1 cellular context compared by ENCODE assay signal in the genomic region with DNA sequence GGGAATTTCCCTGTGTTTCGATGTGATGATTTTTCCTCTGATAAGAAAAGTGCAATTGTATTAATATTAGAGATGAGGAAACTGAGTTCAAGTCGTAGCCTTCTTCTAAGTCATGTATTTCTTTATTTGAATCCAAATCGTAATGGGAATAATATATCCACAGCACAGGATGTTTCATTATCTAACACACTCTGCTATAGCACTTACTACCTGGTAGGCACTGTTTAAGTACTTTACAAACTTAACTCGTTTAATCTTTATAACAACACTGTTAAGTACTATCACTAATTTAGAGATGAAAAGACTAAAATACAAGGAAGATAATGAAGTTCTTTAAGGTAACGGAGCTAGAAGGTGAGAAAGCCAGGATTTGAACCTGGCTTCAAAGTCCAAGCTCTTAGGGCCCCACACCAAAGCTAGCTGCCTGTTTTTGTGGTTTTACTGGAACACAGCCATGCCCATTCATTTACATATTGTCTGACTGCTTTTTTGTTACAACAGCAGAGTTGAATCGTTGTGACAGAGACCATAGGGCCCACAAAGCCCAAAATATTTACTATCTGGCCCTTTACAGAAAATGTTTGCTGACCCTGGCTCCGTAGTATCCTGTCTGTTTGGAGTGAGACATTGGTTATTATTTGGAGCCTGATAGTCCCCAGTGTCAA.
TF ChIP-seq lines count a peak whose summit lies in the region.

No MANE protein-coding gene starts in this region.

TF ChIP-seq in HepG2, 621 proteins besides CTCF, POLR2A, EP300 and RAD21 (continued from another document and continues in another):
- TF ChIP-seq, protein P1, sequence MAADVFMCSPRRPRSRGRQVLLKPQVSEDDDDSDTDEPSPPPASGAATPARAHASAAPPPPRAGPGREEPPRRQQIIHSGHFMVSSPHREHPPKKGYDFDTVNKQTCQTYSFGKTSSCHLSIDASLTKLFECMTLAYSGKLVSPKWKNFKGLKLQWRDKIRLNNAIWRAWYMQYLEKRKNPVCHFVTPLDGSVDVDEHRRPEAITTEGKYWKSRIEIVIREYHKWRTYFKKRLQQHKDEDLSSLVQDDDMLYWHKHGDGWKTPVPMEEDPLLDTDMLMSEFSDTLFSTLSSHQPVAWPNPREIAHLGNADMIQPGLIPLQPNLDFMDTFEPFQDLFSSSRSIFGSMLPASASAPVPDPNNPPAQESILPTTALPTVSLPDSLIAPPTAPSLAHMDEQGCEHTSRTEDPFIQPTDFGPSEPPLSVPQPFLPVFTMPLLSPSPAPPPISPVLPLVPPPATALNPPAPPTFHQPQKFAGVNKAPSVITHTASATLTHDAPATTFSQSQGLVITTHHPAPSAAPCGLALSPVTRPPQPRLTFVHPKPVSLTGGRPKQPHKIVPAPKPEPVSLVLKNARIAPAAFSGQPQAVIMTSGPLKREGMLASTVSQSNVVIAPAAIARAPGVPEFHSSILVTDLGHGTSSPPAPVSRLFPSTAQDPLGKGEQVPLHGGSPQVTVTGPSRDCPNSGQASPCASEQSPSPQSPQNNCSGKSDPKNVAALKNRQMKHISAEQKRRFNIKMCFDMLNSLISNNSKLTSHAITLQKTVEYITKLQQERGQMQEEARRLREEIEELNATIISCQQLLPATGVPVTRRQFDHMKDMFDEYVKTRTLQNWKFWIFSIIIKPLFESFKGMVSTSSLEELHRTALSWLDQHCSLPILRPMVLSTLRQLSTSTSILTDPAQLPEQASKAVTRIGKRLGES (CRISPR knock-in tag; IDR thresholded peaks at IDR 0.05; ENCODE audit: borderline replicate concordance): no peak
- TF ChIP-seq ZNF547 (CRISPR knock-in tag; IDR thresholded peaks at IDR 0.05): no peak
- TF ChIP-seq, protein P2, sequence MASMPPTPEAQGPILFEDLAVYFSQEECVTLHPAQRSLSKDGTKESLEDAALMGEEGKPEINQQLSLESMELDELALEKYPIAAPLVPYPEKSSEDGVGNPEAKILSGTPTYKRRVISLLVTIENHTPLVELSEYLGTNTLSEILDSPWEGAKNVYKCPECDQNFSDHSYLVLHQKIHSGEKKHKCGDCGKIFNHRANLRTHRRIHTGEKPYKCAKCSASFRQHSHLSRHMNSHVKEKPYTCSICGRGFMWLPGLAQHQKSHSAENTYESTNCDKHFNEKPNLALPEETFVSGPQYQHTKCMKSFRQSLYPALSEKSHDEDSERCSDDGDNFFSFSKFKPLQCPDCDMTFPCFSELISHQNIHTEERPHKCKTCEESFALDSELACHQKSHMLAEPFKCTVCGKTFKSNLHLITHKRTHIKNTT (CRISPR knock-in tag; IDR thresholded peaks at IDR 0.05): no peak
- no peak for TF ChIP-seq ZNF660 (CRISPR knock-in tag; IDR thresholded peaks at IDR 0.05; ENCODE audit: borderline replicate concordance, low read depth)
- TF ChIP-seq, protein P3, sequence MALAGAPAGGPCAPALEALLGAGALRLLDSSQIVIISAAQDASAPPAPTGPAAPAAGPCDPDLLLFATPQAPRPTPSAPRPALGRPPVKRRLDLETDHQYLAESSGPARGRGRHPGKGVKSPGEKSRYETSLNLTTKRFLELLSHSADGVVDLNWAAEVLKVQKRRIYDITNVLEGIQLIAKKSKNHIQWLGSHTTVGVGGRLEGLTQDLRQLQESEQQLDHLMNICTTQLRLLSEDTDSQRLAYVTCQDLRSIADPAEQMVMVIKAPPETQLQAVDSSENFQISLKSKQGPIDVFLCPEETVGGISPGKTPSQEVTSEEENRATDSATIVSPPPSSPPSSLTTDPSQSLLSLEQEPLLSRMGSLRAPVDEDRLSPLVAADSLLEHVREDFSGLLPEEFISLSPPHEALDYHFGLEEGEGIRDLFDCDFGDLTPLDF (CRISPR knock-in tag; IDR thresholded peaks at IDR 0.05): no peak
- no peak for TF ChIP-seq ZNF777 (CRISPR knock-in tag; IDR thresholded peaks at IDR 0.05)
- TF ChIP-seq CREM (IDR thresholded peaks at IDR 0.05): peak; percentile 69
- TF ChIP-seq CREM (CRISPR knock-in tag; IDR thresholded peaks at IDR 0.05): no peak
- TF ChIP-seq HMGA1 (CRISPR knock-in tag; conservative IDR thresholded peaks at IDR 0.05): no peak
- peak; percentile 43; the same call in 1 of the 2 replicates for TF ChIP-seq CEBPB (IDR thresholded peaks at IDR 0.05; ENCODE audit: borderline replicate concordance, low read depth, low read length)
- TF ChIP-seq POLR2G (IDR thresholded peaks at IDR 0.05; ENCODE audit: low read depth, low read length): no peak
- no peak for TF ChIP-seq SAFB2 (CRISPR knock-in tag; IDR thresholded peaks at IDR 0.05; ENCODE audit: borderline replicate concordance, low read depth)
- no peak for TF ChIP-seq ZNF460 (CRISPR knock-in tag; IDR thresholded peaks at IDR 0.05; ENCODE audit: borderline replicate concordance)
- TF ChIP-seq, protein P4, sequence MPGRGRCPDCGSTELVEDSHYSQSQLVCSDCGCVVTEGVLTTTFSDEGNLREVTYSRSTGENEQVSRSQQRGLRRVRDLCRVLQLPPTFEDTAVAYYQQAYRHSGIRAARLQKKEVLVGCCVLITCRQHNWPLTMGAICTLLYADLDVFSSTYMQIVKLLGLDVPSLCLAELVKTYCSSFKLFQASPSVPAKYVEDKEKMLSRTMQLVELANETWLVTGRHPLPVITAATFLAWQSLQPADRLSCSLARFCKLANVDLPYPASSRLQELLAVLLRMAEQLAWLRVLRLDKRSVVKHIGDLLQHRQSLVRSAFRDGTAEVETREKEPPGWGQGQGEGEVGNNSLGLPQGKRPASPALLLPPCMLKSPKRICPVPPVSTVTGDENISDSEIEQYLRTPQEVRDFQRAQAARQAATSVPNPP (CRISPR knock-in tag; IDR thresholded peaks at IDR 0.05): no peak
- TF ChIP-seq, protein P5, sequence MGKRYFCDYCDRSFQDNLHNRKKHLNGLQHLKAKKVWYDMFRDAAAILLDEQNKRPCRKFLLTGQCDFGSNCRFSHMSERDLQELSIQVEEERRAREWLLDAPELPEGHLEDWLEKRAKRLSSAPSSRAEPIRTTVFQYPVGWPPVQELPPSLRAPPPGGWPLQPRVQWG (CRISPR knock-in tag; IDR thresholded peaks at IDR 0.05; ENCODE audit: borderline replicate concordance, low read depth): no peak
- TF ChIP-seq, protein P6, sequence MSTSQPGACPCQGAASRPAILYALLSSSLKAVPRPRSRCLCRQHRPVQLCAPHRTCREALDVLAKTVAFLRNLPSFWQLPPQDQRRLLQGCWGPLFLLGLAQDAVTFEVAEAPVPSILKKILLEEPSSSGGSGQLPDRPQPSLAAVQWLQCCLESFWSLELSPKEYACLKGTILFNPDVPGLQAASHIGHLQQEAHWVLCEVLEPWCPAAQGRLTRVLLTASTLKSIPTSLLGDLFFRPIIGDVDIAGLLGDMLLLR (CRISPR knock-in tag; IDR thresholded peaks at IDR 0.05): no peak
- TF ChIP-seq ZNF326 (CRISPR knock-in tag; IDR thresholded peaks at IDR 0.05; ENCODE audit: borderline replicate concordance): no peak
- TF ChIP-seq YEATS4 (CRISPR knock-in tag; IDR thresholded peaks at IDR 0.05; ENCODE audit: borderline replicate concordance): no peak
- TF ChIP-seq ATF1 (CRISPR knock-in tag; IDR thresholded peaks at IDR 0.05): peak; percentile 42; the same call in 1 of the 2 replicates
- no peak for TF ChIP-seq JDP2 (CRISPR knock-in tag; IDR thresholded peaks at IDR 0.05; ENCODE audit: borderline replicate concordance)
- TF ChIP-seq ZBTB42 (CRISPR knock-in tag; IDR thresholded peaks at IDR 0.05): no peak
- no peak for TF ChIP-seq ZNF776 (CRISPR knock-in tag; IDR thresholded peaks at IDR 0.05)
- no peak for TF ChIP-seq U2AF2 (IDR thresholded peaks at IDR 0.05; ENCODE audit: low read depth, low read length)
- no peak for TF ChIP-seq AGO1 (IDR thresholded peaks at IDR 0.05; ENCODE audit: low read depth, low read length, poor library complexity, severe bottlenecking)
- no peak for TF ChIP-seq PRPF4 (IDR thresholded peaks at IDR 0.05; ENCODE audit: low read depth, low read length, poor library complexity, severe bottlenecking)
- TF ChIP-seq, protein P7, sequence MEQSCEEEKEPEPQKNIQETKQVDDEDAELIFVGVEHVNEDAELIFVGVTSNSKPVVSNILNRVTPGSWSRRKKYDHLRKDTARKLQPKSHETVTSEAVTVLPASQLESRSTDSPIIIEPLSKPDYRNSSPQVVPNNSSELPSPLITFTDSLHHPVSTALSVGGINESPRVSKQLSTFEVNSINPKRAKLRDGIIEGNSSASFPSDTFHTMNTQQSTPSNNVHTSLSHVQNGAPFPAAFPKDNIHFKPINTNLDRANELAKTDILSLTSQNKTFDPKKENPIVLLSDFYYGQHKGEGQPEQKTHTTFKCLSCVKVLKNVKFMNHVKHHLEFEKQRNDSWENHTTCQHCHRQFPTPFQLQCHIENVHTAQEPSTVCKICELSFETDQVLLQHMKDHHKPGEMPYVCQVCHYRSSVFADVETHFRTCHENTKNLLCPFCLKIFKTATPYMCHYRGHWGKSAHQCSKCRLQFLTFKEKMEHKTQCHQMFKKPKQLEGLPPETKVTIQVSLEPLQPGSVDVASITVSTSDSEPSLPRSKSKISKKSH (CRISPR knock-in tag; IDR thresholded peaks at IDR 0.05; ENCODE audit: borderline replicate concordance): no peak
- TF ChIP-seq RARA (CRISPR knock-in tag; IDR thresholded peaks at IDR 0.05): peak; percentile 86
- no peak for TF ChIP-seq PHF8 (CRISPR knock-in tag; IDR thresholded peaks at IDR 0.05)
- TF ChIP-seq NONO (IDR thresholded peaks at IDR 0.05): no peak
- TF ChIP-seq NONO (CRISPR knock-in tag; conservative IDR thresholded peaks at IDR 0.05): no peak
- no peak for TF ChIP-seq ZFP36L2 (CRISPR knock-in tag; IDR thresholded peaks at IDR 0.05)
- TF ChIP-seq, protein P8, sequence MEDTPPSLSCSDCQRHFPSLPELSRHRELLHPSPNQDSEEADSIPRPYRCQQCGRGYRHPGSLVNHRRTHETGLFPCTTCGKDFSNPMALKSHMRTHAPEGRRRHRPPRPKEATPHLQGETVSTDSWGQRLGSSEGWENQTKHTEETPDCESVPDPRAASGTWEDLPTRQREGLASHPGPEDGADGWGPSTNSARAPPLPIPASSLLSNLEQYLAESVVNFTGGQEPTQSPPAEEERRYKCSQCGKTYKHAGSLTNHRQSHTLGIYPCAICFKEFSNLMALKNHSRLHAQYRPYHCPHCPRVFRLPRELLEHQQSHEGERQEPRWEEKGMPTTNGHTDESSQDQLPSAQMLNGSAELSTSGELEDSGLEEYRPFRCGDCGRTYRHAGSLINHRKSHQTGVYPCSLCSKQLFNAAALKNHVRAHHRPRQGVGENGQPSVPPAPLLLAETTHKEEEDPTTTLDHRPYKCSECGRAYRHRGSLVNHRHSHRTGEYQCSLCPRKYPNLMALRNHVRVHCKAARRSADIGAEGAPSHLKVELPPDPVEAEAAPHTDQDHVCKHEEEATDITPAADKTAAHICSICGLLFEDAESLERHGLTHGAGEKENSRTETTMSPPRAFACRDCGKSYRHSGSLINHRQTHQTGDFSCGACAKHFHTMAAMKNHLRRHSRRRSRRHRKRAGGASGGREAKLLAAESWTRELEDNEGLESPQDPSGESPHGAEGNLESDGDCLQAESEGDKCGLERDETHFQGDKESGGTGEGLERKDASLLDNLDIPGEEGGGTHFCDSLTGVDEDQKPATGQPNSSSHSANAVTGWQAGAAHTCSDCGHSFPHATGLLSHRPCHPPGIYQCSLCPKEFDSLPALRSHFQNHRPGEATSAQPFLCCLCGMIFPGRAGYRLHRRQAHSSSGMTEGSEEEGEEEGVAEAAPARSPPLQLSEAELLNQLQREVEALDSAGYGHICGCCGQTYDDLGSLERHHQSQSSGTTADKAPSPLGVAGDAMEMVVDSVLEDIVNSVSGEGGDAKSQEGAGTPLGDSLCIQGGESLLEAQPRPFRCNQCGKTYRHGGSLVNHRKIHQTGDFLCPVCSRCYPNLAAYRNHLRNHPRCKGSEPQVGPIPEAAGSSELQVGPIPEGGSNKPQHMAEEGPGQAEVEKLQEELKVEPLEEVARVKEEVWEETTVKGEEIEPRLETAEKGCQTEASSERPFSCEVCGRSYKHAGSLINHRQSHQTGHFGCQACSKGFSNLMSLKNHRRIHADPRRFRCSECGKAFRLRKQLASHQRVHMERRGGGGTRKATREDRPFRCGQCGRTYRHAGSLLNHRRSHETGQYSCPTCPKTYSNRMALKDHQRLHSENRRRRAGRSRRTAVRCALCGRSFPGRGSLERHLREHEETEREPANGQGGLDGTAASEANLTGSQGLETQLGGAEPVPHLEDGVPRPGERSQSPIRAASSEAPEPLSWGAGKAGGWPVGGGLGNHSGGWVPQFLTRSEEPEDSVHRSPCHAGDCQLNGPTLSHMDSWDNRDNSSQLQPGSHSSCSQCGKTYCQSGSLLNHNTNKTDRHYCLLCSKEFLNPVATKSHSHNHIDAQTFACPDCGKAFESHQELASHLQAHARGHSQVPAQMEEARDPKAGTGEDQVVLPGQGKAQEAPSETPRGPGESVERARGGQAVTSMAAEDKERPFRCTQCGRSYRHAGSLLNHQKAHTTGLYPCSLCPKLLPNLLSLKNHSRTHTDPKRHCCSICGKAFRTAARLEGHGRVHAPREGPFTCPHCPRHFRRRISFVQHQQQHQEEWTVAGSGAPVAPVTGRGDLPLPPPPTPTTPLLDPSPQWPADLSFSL (CRISPR knock-in tag; IDR thresholded peaks at IDR 0.05): peak; percentile 29; the same call in 1 of the 2 replicates
- TF ChIP-seq SMAD3 (CRISPR knock-in tag; IDR thresholded peaks at IDR 0.05): 0 out of 2 replicates have a peak, but pooled peaks have one; percentile 57
- TF ChIP-seq KMT2A (CRISPR knock-in tag; IDR thresholded peaks at IDR 0.05): no peak
- TF ChIP-seq, protein P9, sequence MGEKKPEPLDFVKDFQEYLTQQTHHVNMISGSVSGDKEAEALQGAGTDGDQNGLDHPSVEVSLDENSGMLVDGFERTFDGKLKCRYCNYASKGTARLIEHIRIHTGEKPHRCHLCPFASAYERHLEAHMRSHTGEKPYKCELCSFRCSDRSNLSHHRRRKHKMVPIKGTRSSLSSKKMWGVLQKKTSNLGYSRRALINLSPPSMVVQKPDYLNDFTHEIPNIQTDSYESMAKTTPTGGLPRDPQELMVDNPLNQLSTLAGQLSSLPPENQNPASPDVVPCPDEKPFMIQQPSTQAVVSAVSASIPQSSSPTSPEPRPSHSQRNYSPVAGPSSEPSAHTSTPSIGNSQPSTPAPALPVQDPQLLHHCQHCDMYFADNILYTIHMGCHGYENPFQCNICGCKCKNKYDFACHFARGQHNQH (CRISPR knock-in tag; IDR thresholded peaks at IDR 0.05): peak; percentile 59; the same call in 1 of the 2 replicates
- TF ChIP-seq, protein P10, sequence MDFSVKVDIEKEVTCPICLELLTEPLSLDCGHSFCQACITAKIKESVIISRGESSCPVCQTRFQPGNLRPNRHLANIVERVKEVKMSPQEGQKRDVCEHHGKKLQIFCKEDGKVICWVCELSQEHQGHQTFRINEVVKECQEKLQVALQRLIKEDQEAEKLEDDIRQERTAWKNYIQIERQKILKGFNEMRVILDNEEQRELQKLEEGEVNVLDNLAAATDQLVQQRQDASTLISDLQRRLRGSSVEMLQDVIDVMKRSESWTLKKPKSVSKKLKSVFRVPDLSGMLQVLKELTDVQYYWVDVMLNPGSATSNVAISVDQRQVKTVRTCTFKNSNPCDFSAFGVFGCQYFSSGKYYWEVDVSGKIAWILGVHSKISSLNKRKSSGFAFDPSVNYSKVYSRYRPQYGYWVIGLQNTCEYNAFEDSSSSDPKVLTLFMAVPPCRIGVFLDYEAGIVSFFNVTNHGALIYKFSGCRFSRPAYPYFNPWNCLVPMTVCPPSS (IDR thresholded peaks at IDR 0.05): no peak
- no peak for TF ChIP-seq ZNF207 (IDR thresholded peaks at IDR 0.05; ENCODE audit: borderline replicate concordance)
- TF ChIP-seq ZBTB1 (CRISPR knock-in tag; IDR thresholded peaks at IDR 0.05; ENCODE audit: borderline replicate concordance): no peak
- TF ChIP-seq NR2C2 (CRISPR knock-in tag; IDR thresholded peaks at IDR 0.05; ENCODE audit: borderline replicate concordance): no peak
- TF ChIP-seq ZNF24 (IDR thresholded peaks at IDR 0.05): no peak
- 0 out of 2 replicates have a peak, but pooled peaks have one; percentile 23 for TF ChIP-seq SP5 (CRISPR knock-in tag; IDR thresholded peaks at IDR 0.05; ENCODE audit: borderline replicate concordance, low read depth)
- TF ChIP-seq ZNF839 (CRISPR knock-in tag; IDR thresholded peaks at IDR 0.05; ENCODE audit: borderline replicate concordance): no peak
- TF ChIP-seq KAT8 (CRISPR knock-in tag; IDR thresholded peaks at IDR 0.05): no peak; the same call in 1 of the 2 replicates
- TF ChIP-seq ZNF367 (CRISPR knock-in tag; IDR thresholded peaks at IDR 0.05; ENCODE audit: borderline replicate concordance): no peak
- no peak for TF ChIP-seq NCOA1 (CRISPR knock-in tag; IDR thresholded peaks at IDR 0.05)
